Comparison of ENCODE assay signal across 20 cellular contexts in genomic region chr14:96461950-96462798, GRCh38. TPM values are rescaled to one million over a fixed set of nuclear protein-coding genes. Genes with fewer than 3 reads are reported as not detected.
DNase-seq lines count a peak whose midpoint lies in the region; ATAC-seq and TF ChIP-seq lines count a peak whose summit lies in the region.
"Had no signal": no experiment of that assay in that cellular context is flagged by ENCODE, and none has a peak within 500 bp of the region (broad histone marks: within the 10 kb centered on the region; RNA-seq: fewer than 3 reads in every experiment).

No MANE protein-coding gene starts in this region.

- CTCF ChIA-PET in activated CD8-positive, alpha-beta T cell treated with anti-CD3 and anti-CD28 coated beads, Interleukin-2, amount 10 ng/mL, durations not matched to agents 7 days and 5 days (lab: Charles Lee) = no interaction called here

- peak in 1 of 2 donors; percentile 33 for TF ChIP-seq RAD21 in liver (IDR thresholded peaks at IDR 0.05)

- no peak for ATAC-seq in activated CD8-positive, alpha-beta T cell treated with anti-CD3 and anti-CD28 coated beads, Interleukin-2, amount 10 ng/mL, durations not matched to agents 7 days and 5 days
- no peak for ATAC-seq in stimulated activated naive B cell treated with anti-CD40 and anti-IgM and Interleukin-4, amounts not matched to agents 10 μg/mL and 1 μg/mL and 100 μg/mL, for 72 hours (replicated peaks)
- ATAC-seq in left ventricle myocardium superior = no peak
- ATAC-seq: SK-N-SH treated with all-trans-retinoic acid at 6 μM for 48 hours had no signal

- H3K9ac ChIP-seq in liver (ENCODE audit: low read depth in 1 of 2, low read length in 2 of 2) = peak overlapping the region in 1 of 2 donors; percentile 12

- no peak overlapping the region for H3K4me3 Mint-ChIP-seq in activated CD8-positive, alpha-beta T cell treated with anti-CD3 and anti-CD28 coated beads, Interleukin-2, amount 10 ng/mL, durations not matched to agents 7 days and 5 days
- no peak overlapping the region for H3K4me3 Mint-ChIP-seq in stimulated activated naive B cell treated with anti-CD40 and anti-IgM and Interleukin-4, amounts not matched to agents 10 μg/mL and 1 μg/mL and 100 μg/mL, for 72 hours
- H3K4me3 Mint-ChIP-seq: CD4-positive, alpha-beta T cell had no signal

- no peaks in the 10 kb centered on the region for H3K27me3 ChIP-seq in liver (ENCODE audit: control insufficient read depth in 4 of 4, insufficient read depth in 4 of 4, low read length in 3 of 4)
- H3K27me3 ChIP-seq in dorsolateral prefrontal cortex = no peaks in the 10 kb centered on the region

- H3K4me1 ChIP-seq in liver (ENCODE audit: control insufficient read depth in 4 of 4, insufficient read depth in 4 of 4, low read length in 3 of 4) = peaks cover 1 to 21% (median 13%) of the 10 kb centered on the region in 4 donors
- H3K4me1 ChIP-seq: HAP-1 had no signal

- H3K9me3 Mint-ChIP-seq in activated CD8-positive, alpha-beta T cell treated with anti-CD3 and anti-CD28 coated beads, Interleukin-2, amount 10 ng/mL, durations not matched to agents 7 days and 5 days (ENCODE audit: insufficient read depth) = no peaks in the 10 kb centered on the region
- no peaks in the 10 kb centered on the region for H3K9me3 Mint-ChIP-seq in stimulated activated naive B cell treated with anti-CD40 and anti-IgM and Interleukin-4, amounts not matched to agents 10 μg/mL and 1 μg/mL and 100 μg/mL, for 72 hours
- H3K9me3 Mint-ChIP-seq: CD4-positive, alpha-beta T cell had no signal

- no peak overlapping the region for H3K4me3 ChIP-seq in liver (ENCODE audit: low read depth in 1 of 3, low read length in 3 of 3)
- no peak overlapping the region for H3K4me3 ChIP-seq in dorsolateral prefrontal cortex
- H3K4me3 ChIP-seq: HAP-1 had no signal

- peak overlapping the region; percentile 86 for H3K27ac ChIP-seq in 22Rv1
- H3K27ac ChIP-seq in liver (ENCODE audit: low read depth in 1 of 2, low read length in 2 of 2) = peak overlapping the region; percentile 82 to 87
- no peak overlapping the region for H3K27ac ChIP-seq in dorsolateral prefrontal cortex

- peak; percentile 89 for DNase-seq in ELF-1 (ENCODE audit: low read depth, low spot score)
- DNase-seq in activated CD8-positive, alpha-beta T cell treated with anti-CD3 and anti-CD28 coated beads, Interleukin-2, amount 10 ng/mL, durations not matched to agents 7 days and 5 days = peak; percentile 21
- DNase-seq in NCI-H446 treated with DMSO at 0.1 percent for 48 hours (lab: John Stamatoyannopoulos, UW) = no peak
- DNase-seq in dorsolateral prefrontal cortex = no peak
- DNase-seq in stimulated activated naive B cell treated with anti-CD40 and anti-IgM and Interleukin-4, amounts not matched to agents 10 μg/mL and 1 μg/mL and 100 μg/mL, for 72 hours = no peak
- DNase-seq in left ventricle myocardium superior = no peak
- DNase-seq: activated CD4-positive, alpha-beta T cell treated with anti-CD3 and anti-CD28 coated beads for 1 hour; activated CD8-positive, alpha-beta memory T cell treated with anti-CD3 and anti-CD28 coated beads, Interleukin-2, amount 50 U/mL, for 4 hours; activated gamma-delta T cell treated with Interleukin-2 at 50 U/mL for 16 hours; CD4-positive, alpha-beta T cell; EL; kidney; midbrain; NCI-H2171; NCI-H774; stimulated activated naive CD4-positive, alpha-beta T cell had no signal

- H3K27ac Mint-ChIP-seq in activated CD8-positive, alpha-beta T cell treated with anti-CD3 and anti-CD28 coated beads, Interleukin-2, amount 10 ng/mL, durations not matched to agents 7 days and 5 days = peak overlapping the region; percentile 20
- H3K27ac Mint-ChIP-seq in stimulated activated naive B cell treated with anti-CD40 and anti-IgM and Interleukin-4, amounts not matched to agents 10 μg/mL and 1 μg/mL and 100 μg/mL, for 72 hours = no peak overlapping the region
- H3K27ac Mint-ChIP-seq: CD4-positive, alpha-beta T cell had no signal

- no peaks in the 10 kb centered on the region for H3K36me3 Mint-ChIP-seq in activated CD8-positive, alpha-beta T cell treated with anti-CD3 and anti-CD28 coated beads, Interleukin-2, amount 10 ng/mL, durations not matched to agents 7 days and 5 days (ENCODE audit: low read depth)
- no peaks in the 10 kb centered on the region for H3K36me3 Mint-ChIP-seq in stimulated activated naive B cell treated with anti-CD40 and anti-IgM and Interleukin-4, amounts not matched to agents 10 μg/mL and 1 μg/mL and 100 μg/mL, for 72 hours

- intact Hi-C loops in dorsolateral prefrontal cortex (cut with DNase I) (no loop called here), left ventricle myocardium superior (cut with micrococcal nuclease) (no loop called here)

- no peak for TF ChIP-seq CTCF in 22Rv1 (IDR thresholded peaks at IDR 0.05)
- TF ChIP-seq CTCF in liver (IDR thresholded peaks at IDR 0.05; ENCODE audit: low read depth, low read length, missing input control) = no peak
- no peak for TF ChIP-seq CTCF in dorsolateral prefrontal cortex (IDR thresholded peaks at IDR 0.05 in 54 of 56, conservative IDR thresholded peaks at IDR 0.05 in 2 of 56; ENCODE audit: low read depth in 1 of 56, partially characterized antibody in 56 of 56)

- POLR2A ChIA-PET in activated CD8-positive, alpha-beta T cell treated with anti-CD3 and anti-CD28 coated beads, Interleukin-2, amount 10 ng/mL, durations not matched to agents 7 days and 5 days (lab: Charles Lee) = no interaction called here

- no peaks in the 10 kb centered on the region for H3K9me3 ChIP-seq in liver (ENCODE audit: control insufficient read depth in 4 of 4, low read length in 3 of 4)
- H3K9me3 ChIP-seq: HAP-1 had no signal

- WGBS in liver = 28% methylated on average over 8 of the region's 8 CpGs

- peaks cover 15% of the 10 kb centered on the region for H3K4me1 Mint-ChIP-seq in activated CD8-positive, alpha-beta T cell treated with anti-CD3 and anti-CD28 coated beads, Interleukin-2, amount 10 ng/mL, durations not matched to agents 7 days and 5 days (ENCODE audit: low read depth)
- H3K4me1 Mint-ChIP-seq in stimulated activated naive B cell treated with anti-CD40 and anti-IgM and Interleukin-4, amounts not matched to agents 10 μg/mL and 1 μg/mL and 100 μg/mL, for 72 hours = peaks cover 0 to 4% of the 10 kb centered on the region in 2 donors

- H3K27me3 Mint-ChIP-seq in activated CD8-positive, alpha-beta T cell treated with anti-CD3 and anti-CD28 coated beads, Interleukin-2, amount 10 ng/mL, durations not matched to agents 7 days and 5 days (ENCODE audit: low read depth) = peaks cover 2% of the 10 kb centered on the region
- peaks cover 4 to 6% of the 10 kb centered on the region in 2 donors for H3K27me3 Mint-ChIP-seq in stimulated activated naive B cell treated with anti-CD40 and anti-IgM and Interleukin-4, amounts not matched to agents 10 μg/mL and 1 μg/mL and 100 μg/mL, for 72 hours

- no peaks in the 10 kb centered on the region for H3K36me3 ChIP-seq in liver (ENCODE audit: control insufficient read depth in 4 of 4, insufficient read depth in 3 of 4, low read depth in 1 of 4, low read length in 3 of 4)
- H3K36me3 ChIP-seq: HAP-1 had no signal

TF ChIP-seq in liver, 16 proteins besides CTCF, POLR2A, EP300 and RAD21 (continues in another document):
- TF ChIP-seq SP1 (IDR thresholded peaks at IDR 0.05) (peak; percentile 95), TAF1 (conservative IDR thresholded peaks at IDR 0.05) (no peak), HNF4A (conservative IDR thresholded peaks at IDR 0.05) (peak; percentile 98 to 100), RXRA (IDR thresholded peaks at IDR 0.05) (peak; percentile 87 to 89), MAX (IDR thresholded peaks at IDR 0.05) (peak; percentile 48), ATF3 (IDR thresholded peaks at IDR 0.05) (peak; percentile 84), REST (IDR thresholded peaks at IDR 0.05) (peak; percentile 62), HNF4G (IDR thresholded peaks at IDR 0.05) (peak; percentile 97), FOXA2 (IDR thresholded peaks at IDR 0.05) (peak; percentile 87), GABPA (IDR thresholded peaks at IDR 0.05 in 1 of 2, conservative IDR thresholded peaks at IDR 0.05 in 1 of 2) (peak in 1 of 2 donors; percentile 48)

RNA-seq across cellular contexts. Expression of gene PAPOLA, which starts 40.0 kb away (rescaled TPM):
- 100 to 1,000 TPM; 163 to 166 TPM for total RNA-seq in activated CD8-positive, alpha-beta T cell treated with anti-CD3 and anti-CD28 coated beads, Interleukin-2, amount 10 ng/mL, durations not matched to agents 7 days and 5 days
- total RNA-seq in liver = 100 to 1,000 TPM in 1 of 2 donors, 10 to 100 TPM in 1; 89.7 to 107 TPM
- 10 to 100 TPM; 29.4 to 53.4 TPM for polyA plus RNA-seq in liver
- 100 to 1,000 TPM; 127 to 355 (median 176) TPM for total RNA-seq in dorsolateral prefrontal cortex
- total RNA-seq in left ventricle myocardium superior = 166 TPM

Comparison
In these comparisons a context has a peak if more than half of its experiments do, and no peak if none do; other contexts are left out.
1. H3K27ac ChIP-seq: peak in 22Rv1 (single experiment) and liver (2 of 2); none in dorsolateral prefrontal cortex (0 of 59).
2. DNase-seq: peak in ELF-1 (single experiment) and activated CD8-positive, alpha-beta T cell treated with anti-CD3 and anti-CD28 coated beads, Interleukin-2, amount 10 ng/mL, durations not matched to agents 7 days and 5 days (single experiment); none in NCI-H446 treated with DMSO at 0.1 percent for 48 hours (single experiment), dorsolateral prefrontal cortex (0 of 10), stimulated activated naive B cell treated with anti-CD40 and anti-IgM and Interleukin-4, amounts not matched to agents 10 μg/mL and 1 μg/mL and 100 μg/mL, for 72 hours (single experiment) and left ventricle myocardium superior (single experiment).